1 cellular context compared by ENCODE assay signal in the genomic region with DNA sequence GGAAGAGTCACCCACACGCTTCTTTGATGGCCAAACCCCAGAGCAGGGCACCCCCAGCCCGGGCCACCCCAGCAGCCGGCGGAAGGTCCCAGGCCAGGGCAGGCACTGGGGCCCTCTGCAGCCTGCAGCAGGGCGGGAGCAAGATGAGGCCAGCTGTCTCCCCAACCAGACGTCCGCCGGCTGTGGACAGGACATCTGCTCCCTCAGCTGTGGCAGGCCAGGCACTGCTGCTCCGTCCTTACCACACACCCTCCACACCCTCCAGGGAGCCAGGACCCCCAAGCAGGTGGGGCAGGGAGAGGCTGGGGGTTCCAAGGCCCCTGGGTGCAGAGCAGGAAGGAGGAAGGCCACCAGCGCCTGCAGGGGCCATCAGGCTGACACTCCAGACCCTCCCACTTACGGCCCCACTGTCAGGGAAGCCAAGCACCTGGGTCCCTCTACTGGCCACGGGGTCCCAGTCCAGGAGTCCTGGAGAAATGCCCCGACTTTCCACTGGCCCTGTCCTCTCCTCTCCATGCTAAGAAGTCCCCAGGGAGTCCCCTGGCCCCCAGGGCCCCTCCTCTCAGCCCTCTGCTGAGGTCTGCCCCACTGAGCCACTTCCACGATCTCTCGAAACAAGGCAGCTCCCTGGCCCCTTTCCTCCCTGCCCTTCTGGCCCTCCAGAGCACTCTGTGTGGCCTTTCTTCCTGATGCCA.
TF ChIP-seq lines count a peak whose summit lies in the region.

No MANE protein-coding gene starts in this region.

TF ChIP-seq in GM23338, 12 proteins besides CTCF, POLR2A, EP300 and RAD21 (continued from another document):
- TF ChIP-seq, protein P1, sequence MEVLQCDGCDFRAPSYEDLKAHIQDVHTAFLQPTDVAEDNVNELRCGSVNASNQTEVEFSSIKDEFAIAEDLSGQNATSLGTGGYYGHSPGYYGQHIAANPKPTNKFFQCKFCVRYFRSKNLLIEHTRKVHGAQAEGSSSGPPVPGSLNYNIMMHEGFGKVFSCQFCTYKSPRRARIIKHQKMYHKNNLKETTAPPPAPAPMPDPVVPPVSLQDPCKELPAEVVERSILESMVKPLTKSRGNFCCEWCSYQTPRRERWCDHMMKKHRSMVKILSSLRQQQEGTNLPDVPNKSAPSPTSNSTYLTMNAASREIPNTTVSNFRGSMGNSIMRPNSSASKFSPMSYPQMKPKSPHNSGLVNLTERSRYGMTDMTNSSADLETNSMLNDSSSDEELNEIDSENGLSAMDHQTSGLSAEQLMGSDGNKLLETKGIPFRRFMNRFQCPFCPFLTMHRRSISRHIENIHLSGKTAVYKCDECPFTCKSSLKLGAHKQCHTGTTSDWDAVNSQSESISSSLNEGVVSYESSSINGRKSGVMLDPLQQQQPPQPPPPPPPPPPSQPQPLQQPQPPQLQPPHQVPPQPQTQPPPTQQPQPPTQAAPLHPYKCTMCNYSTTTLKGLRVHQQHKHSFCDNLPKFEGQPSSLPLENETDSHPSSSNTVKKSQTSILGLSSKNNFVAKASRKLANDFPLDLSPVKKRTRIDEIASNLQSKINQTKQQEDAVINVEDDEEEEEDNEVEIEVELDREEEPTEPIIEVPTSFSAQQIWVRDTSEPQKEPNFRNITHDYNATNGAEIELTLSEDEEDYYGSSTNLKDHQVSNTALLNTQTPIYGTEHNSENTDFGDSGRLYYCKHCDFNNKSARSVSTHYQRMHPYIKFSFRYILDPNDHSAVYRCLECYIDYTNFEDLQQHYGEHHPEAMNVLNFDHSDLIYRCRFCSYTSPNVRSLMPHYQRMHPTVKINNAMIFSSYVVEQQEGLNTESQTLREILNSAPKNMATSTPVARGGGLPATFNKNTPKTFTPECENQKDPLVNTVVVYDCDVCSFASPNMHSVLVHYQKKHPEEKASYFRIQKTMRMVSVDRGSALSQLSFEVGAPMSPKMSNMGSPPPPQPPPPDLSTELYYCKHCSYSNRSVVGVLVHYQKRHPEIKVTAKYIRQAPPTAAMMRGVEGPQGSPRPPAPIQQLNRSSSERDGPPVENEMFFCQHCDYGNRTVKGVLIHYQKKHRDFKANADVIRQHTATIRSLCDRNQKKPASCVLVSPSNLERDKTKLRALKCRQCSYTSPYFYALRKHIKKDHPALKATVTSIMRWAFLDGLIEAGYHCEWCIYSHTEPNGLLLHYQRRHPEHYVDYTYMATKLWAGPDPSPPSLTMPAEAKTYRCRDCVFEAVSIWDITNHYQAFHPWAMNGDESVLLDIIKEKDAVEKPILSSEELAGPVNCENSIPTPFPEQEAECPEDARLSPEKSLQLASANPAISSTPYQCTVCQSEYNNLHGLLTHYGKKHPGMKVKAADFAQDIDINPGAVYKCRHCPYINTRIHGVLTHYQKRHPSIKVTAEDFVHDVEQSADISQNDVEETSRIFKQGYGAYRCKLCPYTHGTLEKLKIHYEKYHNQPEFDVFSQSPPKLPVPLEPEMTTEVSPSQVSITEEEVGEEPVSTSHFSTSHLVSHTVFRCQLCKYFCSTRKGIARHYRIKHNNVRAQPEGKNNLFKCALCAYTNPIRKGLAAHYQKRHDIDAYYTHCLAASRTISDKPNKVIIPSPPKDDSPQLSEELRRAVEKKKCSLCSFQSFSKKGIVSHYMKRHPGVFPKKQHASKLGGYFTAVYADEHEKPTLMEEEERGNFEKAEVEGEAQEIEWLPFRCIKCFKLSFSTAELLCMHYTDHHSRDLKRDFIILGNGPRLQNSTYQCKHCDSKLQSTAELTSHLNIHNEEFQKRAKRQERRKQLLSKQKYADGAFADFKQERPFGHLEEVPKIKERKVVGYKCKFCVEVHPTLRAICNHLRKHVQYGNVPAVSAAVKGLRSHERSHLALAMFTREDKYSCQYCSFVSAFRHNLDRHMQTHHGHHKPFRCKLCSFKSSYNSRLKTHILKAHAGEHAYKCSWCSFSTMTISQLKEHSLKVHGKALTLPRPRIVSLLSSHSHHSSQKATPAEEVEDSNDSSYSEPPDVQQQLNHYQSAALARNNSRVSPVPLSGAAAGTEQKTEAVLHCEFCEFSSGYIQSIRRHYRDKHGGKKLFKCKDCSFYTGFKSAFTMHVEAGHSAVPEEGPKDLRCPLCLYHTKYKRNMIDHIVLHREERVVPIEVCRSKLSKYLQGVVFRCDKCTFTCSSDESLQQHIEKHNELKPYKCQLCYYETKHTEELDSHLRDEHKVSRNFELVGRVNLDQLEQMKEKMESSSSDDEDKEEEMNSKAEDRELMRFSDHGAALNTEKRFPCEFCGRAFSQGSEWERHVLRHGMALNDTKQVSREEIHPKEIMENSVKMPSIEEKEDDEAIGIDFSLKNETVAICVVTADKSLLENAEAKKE (CRISPR knock-in tag; IDR thresholded peaks at IDR 0.05) = no peak
- TF ChIP-seq STAT1 (IDR thresholded peaks at IDR 0.05; ENCODE audit: unreplicated experiment) = no peak
- no peak for TF ChIP-seq REST (IDR thresholded peaks at IDR 0.05; ENCODE audit: unreplicated experiment)
- no peak for TF ChIP-seq ZNF114 (CRISPR knock-in tag; IDR thresholded peaks at IDR 0.05)
- TF ChIP-seq EZH2 (IDR thresholded peaks at IDR 0.05; ENCODE audit: low read depth, unreplicated experiment) = no peak
- TF ChIP-seq, protein P2, sequence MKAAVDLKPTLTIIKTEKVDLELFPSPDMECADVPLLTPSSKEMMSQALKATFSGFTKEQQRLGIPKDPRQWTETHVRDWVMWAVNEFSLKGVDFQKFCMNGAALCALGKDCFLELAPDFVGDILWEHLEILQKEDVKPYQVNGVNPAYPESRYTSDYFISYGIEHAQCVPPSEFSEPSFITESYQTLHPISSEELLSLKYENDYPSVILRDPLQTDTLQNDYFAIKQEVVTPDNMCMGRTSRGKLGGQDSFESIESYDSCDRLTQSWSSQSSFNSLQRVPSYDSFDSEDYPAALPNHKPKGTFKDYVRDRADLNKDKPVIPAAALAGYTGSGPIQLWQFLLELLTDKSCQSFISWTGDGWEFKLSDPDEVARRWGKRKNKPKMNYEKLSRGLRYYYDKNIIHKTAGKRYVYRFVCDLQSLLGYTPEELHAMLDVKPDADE (IDR thresholded peaks at IDR 0.05) = no peak
- no peak for TF ChIP-seq CREB1 (CRISPR knock-in tag; IDR thresholded peaks at IDR 0.05; ENCODE audit: low read depth)
- TF ChIP-seq ZNF331 (CRISPR knock-in tag; IDR thresholded peaks at IDR 0.05; ENCODE audit: low read depth) = no peak
- TF ChIP-seq JUNB (IDR thresholded peaks at IDR 0.05; ENCODE audit: unreplicated experiment) = no peak
- no peak for TF ChIP-seq NANOG (IDR thresholded peaks at IDR 0.05; ENCODE audit: borderline replicate concordance)
- TF ChIP-seq POLR2AphosphoS5 (IDR thresholded peaks at IDR 0.05; ENCODE audit: low read depth) = no peak
